ENCODE assay signal across 1 cellular context in genomic region chr14:94543450-94544123, GRCh38.
TF ChIP-seq lines count a peak whose summit lies in the region.

No MANE protein-coding gene starts in this region.

TF ChIP-seq in HepG2, 621 proteins besides CTCF, POLR2A, EP300 and RAD21 (continued from another document and continues in another):
- no peak for TF ChIP-seq TRIM24 (CRISPR knock-in tag; IDR thresholded peaks at IDR 0.05)
- no peak for TF ChIP-seq SKI (IDR thresholded peaks at IDR 0.05; ENCODE audit: partially characterized antibody)
- no peak for TF ChIP-seq FOXM1 (CRISPR knock-in tag; IDR thresholded peaks at IDR 0.05)
- peak; percentile 14; the same call in 1 of the 2 replicates for TF ChIP-seq HMG20A (CRISPR knock-in tag; IDR thresholded peaks at IDR 0.05; ENCODE audit: borderline replicate concordance)
- TF ChIP-seq ZNF280D (CRISPR knock-in tag; IDR thresholded peaks at IDR 0.05), result no peak
- no peak for TF ChIP-seq PHF20 (CRISPR knock-in tag; IDR thresholded peaks at IDR 0.05)
- no peak for TF ChIP-seq ZNF3 (CRISPR knock-in tag; IDR thresholded peaks at IDR 0.05)
- no peak for TF ChIP-seq ZNF253 (CRISPR knock-in tag; IDR thresholded peaks at IDR 0.05; ENCODE audit: borderline replicate concordance)
- TF ChIP-seq HOXD1 (CRISPR knock-in tag; IDR thresholded peaks at IDR 0.05), result no peak
- 0 out of 2 replicates have a peak, but pooled peaks have one; percentile 21 for TF ChIP-seq MED1 (CRISPR knock-in tag; IDR thresholded peaks at IDR 0.05)
- no peak for TF ChIP-seq MNT (IDR thresholded peaks at IDR 0.05)
- TF ChIP-seq TBL1XR1 (IDR thresholded peaks at IDR 0.05; ENCODE audit: borderline replicate concordance, low read length, partially characterized antibody), result no peak
- no peak for TF ChIP-seq MLXIP (CRISPR knock-in tag; IDR thresholded peaks at IDR 0.05; ENCODE audit: borderline replicate concordance)
- TF ChIP-seq ZNF580 (CRISPR knock-in tag; IDR thresholded peaks at IDR 0.05; ENCODE audit: borderline replicate concordance, low read depth), result no peak
- TF ChIP-seq TCF12 (IDR thresholded peaks at IDR 0.05), result no peak
- TF ChIP-seq TCF12 (CRISPR knock-in tag; IDR thresholded peaks at IDR 0.05), result no peak
- no peak for TF ChIP-seq ZBTB25 (CRISPR knock-in tag; IDR thresholded peaks at IDR 0.05)
- no peak for TF ChIP-seq HMGXB4 (CRISPR knock-in tag; IDR thresholded peaks at IDR 0.05; ENCODE audit: borderline replicate concordance in 1 of 2, low read depth in 1 of 2)
- no peak for TF ChIP-seq ZNF740 (CRISPR knock-in tag; IDR thresholded peaks at IDR 0.05)
- no peak for TF ChIP-seq SRSF9 (IDR thresholded peaks at IDR 0.05; ENCODE audit: borderline replicate concordance, insufficient read depth, low read depth, low read length, poor library complexity, severe bottlenecking)
- TF ChIP-seq SNAPC2 (CRISPR knock-in tag; IDR thresholded peaks at IDR 0.05), result no peak
- peak; percentile 69 for TF ChIP-seq RARA (CRISPR knock-in tag; IDR thresholded peaks at IDR 0.05)
- no peak for TF ChIP-seq FOXP1 (IDR thresholded peaks at IDR 0.05)
- 0 out of 2 replicates have a peak, but pooled peaks have one; percentile 7 for TF ChIP-seq FOXP1 (CRISPR knock-in tag; IDR thresholded peaks at IDR 0.05)
- TF ChIP-seq UBTF (CRISPR knock-in tag; IDR thresholded peaks at IDR 0.05), result 0 out of 2 replicates have a peak, but pooled peaks have one; percentile 2
- TF ChIP-seq ZNF329 (CRISPR knock-in tag; IDR thresholded peaks at IDR 0.05; ENCODE audit: low read depth), result no peak
- TF ChIP-seq RNF2 (conservative IDR thresholded peaks at IDR 0.05; ENCODE audit: low read depth), result no peak
- no peak for TF ChIP-seq GFI1 (CRISPR knock-in tag; IDR thresholded peaks at IDR 0.05; ENCODE audit: borderline replicate concordance)
- TF ChIP-seq TARDBP (CRISPR knock-in tag; IDR thresholded peaks at IDR 0.05), result no peak
- TF ChIP-seq ZBTB2 (CRISPR knock-in tag; IDR thresholded peaks at IDR 0.05; ENCODE audit: low read depth), result no peak
- TF ChIP-seq ZSCAN21 (CRISPR knock-in tag; IDR thresholded peaks at IDR 0.05; ENCODE audit: borderline replicate concordance), result no peak
- TF ChIP-seq SIX4 (CRISPR knock-in tag; IDR thresholded peaks at IDR 0.05), result no peak
- no peak for TF ChIP-seq FOXO4 (CRISPR knock-in tag; conservative IDR thresholded peaks at IDR 0.05)
- no peak for TF ChIP-seq RERE (CRISPR knock-in tag; IDR thresholded peaks at IDR 0.05; ENCODE audit: low read depth)
- no peak for TF ChIP-seq HIVEP1 (CRISPR knock-in tag; IDR thresholded peaks at IDR 0.05)
- TF ChIP-seq ZNF432 (CRISPR knock-in tag; IDR thresholded peaks at IDR 0.05; ENCODE audit: borderline replicate concordance), result no peak
